ENCODE assay signal across 2 cellular contexts in the genomic region with DNA sequence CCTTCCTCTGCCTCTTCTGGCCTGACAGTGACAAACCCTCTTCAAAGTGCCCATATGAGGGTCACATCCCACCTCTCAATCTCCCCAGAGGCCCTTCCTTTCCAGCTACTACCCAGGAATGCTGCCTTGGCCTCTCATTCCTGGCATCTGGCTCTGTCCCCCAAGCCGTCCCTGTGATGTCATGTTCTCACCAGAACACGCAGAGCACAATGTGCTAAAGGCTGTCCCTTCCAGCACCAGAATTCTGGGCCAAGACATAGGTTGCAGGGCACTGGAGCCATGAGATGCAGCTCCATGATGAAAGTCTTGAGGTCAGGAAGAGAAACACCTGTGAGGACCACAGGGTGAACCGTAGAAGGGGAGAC.
TF ChIP-seq lines count a peak whose summit lies in the region.

No MANE protein-coding gene starts in this region.

TF ChIP-seq in liver, 16 proteins besides CTCF, POLR2A, EP300 and RAD21 (continued from another document):
- TF ChIP-seq HNF4A (conservative IDR thresholded peaks at IDR 0.05) (no peak), HNF4G (IDR thresholded peaks at IDR 0.05) (no peak), GABPA (IDR thresholded peaks at IDR 0.05 in 1 of 2, conservative IDR thresholded peaks at IDR 0.05 in 1 of 2) (no peak)

TF ChIP-seq in HepG2, 621 proteins besides CTCF, POLR2A, EP300 and RAD21 (continued from another document):
- TF ChIP-seq, protein P1, sequence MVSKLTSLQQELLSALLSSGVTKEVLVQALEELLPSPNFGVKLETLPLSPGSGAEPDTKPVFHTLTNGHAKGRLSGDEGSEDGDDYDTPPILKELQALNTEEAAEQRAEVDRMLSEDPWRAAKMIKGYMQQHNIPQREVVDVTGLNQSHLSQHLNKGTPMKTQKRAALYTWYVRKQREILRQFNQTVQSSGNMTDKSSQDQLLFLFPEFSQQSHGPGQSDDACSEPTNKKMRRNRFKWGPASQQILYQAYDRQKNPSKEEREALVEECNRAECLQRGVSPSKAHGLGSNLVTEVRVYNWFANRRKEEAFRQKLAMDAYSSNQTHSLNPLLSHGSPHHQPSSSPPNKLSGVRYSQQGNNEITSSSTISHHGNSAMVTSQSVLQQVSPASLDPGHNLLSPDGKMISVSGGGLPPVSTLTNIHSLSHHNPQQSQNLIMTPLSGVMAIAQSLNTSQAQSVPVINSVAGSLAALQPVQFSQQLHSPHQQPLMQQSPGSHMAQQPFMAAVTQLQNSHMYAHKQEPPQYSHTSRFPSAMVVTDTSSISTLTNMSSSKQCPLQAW (CRISPR knock-in tag; IDR thresholded peaks at IDR 0.05), result no peak
- TF ChIP-seq, protein P2, sequence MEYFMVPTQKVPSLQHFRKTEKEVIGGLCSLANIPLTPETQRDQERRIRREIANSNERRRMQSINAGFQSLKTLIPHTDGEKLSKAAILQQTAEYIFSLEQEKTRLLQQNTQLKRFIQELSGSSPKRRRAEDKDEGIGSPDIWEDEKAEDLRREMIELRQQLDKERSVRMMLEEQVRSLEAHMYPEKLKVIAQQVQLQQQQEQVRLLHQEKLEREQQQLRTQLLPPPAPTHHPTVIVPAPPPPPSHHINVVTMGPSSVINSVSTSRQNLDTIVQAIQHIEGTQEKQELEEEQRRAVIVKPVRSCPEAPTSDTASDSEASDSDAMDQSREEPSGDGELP (IDR thresholded peaks at IDR 0.05; ENCODE audit: borderline replicate concordance, low read depth), result no peak
- TF ChIP-seq ZNF274 (CRISPR knock-in tag; IDR thresholded peaks at IDR 0.05) (no peak), CREB1 (IDR thresholded peaks at IDR 0.05) (no peak), CREB1 (CRISPR knock-in tag; IDR thresholded peaks at IDR 0.05) (no peak), ZNF468 (CRISPR knock-in tag; IDR thresholded peaks at IDR 0.05) (no peak), SIX4 (CRISPR knock-in tag; IDR thresholded peaks at IDR 0.05) (no peak), NFYB (CRISPR knock-in tag; IDR thresholded peaks at IDR 0.05) (no peak), ZC3H13 (CRISPR knock-in tag; IDR thresholded peaks at IDR 0.05) (no peak), FOXK1 (CRISPR knock-in tag; IDR thresholded peaks at IDR 0.05; ENCODE audit: borderline replicate concordance, low read depth) (no peak), ZSCAN31 (CRISPR knock-in tag; IDR thresholded peaks at IDR 0.05; ENCODE audit: low read depth) (no peak)
- TF ChIP-seq, protein P3, sequence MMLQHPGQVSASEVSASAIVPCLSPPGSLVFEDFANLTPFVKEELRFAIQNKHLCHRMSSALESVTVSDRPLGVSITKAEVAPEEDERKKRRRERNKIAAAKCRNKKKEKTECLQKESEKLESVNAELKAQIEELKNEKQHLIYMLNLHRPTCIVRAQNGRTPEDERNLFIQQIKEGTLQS (CRISPR knock-in tag; IDR thresholded peaks at IDR 0.05), result no peak
- TF ChIP-seq, protein P4, sequence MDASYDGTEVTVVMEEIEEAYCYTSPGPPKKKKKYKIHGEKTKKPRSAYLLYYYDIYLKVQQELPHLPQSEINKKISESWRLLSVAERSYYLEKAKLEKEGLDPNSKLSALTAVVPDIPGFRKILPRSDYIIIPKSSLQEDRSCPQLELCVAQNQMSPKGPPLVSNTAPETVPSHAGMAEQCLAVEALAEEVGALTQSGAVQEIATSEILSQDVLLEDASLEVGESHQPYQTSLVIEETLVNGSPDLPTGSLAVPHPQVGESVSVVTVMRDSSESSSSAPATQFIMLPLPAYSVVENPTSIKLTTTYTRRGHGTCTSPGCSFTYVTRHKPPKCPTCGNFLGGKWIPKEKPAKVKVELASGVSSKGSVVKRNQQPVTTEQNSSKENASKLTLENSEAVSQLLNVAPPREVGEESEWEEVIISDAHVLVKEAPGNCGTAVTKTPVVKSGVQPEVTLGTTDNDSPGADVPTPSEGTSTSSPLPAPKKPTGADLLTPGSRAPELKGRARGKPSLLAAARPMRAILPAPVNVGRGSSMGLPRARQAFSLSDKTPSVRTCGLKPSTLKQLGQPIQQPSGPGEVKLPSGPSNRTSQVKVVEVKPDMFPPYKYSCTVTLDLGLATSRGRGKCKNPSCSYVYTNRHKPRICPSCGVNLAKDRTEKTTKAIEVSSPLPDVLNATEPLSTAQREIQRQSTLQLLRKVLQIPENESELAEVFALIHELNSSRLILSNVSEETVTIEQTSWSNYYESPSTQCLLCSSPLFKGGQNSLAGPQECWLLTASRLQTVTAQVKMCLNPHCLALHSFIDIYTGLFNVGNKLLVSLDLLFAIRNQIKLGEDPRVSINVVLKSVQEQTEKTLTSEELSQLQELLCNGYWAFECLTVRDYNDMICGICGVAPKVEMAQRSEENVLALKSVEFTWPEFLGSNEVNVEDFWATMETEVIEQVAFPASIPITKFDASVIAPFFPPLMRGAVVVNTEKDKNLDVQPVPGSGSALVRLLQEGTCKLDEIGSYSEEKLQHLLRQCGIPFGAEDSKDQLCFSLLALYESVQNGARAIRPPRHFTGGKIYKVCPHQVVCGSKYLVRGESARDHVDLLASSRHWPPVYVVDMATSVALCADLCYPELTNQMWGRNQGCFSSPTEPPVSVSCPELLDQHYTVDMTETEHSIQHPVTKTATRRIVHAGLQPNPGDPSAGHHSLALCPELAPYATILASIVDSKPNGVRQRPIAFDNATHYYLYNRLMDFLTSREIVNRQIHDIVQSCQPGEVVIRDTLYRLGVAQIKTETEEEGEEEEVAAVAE (CRISPR knock-in tag; IDR thresholded peaks at IDR 0.05; ENCODE audit: borderline replicate concordance), result no peak
- TF ChIP-seq, protein P5, sequence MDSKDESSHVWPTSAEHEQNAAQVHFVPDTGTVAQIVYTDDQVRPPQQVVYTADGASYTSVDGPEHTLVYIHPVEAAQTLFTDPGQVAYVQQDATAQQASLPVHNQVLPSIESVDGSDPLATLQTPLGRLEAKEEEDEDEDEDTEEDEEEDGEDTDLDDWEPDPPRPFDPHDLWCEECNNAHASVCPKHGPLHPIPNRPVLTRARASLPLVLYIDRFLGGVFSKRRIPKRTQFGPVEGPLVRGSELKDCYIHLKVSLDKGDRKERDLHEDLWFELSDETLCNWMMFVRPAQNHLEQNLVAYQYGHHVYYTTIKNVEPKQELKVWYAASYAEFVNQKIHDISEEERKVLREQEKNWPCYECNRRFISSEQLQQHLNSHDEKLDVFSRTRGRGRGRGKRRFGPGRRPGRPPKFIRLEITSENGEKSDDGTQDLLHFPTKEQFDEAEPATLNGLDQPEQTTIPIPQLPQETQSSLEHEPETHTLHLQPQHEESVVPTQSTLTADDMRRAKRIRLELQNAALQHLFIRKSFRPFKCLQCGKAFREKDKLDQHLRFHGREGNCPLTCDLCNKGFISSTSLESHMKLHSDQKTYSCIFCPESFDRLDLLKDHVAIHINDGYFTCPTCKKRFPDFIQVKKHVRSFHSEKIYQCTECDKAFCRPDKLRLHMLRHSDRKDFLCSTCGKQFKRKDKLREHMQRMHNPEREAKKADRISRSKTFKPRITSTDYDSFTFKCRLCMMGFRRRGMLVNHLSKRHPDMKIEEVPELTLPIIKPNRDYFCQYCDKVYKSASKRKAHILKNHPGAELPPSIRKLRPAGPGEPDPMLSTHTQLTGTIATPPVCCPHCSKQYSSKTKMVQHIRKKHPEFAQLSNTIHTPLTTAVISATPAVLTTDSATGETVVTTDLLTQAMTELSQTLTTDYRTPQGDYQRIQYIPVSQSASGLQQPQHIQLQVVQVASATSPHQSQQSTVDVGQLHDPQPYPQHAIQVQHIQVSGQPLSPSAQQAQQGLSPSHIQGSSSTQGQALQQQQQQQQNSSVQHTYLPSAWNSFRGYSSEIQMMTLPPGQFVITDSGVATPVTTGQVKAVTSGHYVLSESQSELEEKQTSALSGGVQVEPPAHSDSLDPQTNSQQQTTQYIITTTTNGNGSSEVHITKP (CRISPR knock-in tag; IDR thresholded peaks at IDR 0.05; ENCODE audit: low read depth), result no peak
- TF ChIP-seq, protein P6, sequence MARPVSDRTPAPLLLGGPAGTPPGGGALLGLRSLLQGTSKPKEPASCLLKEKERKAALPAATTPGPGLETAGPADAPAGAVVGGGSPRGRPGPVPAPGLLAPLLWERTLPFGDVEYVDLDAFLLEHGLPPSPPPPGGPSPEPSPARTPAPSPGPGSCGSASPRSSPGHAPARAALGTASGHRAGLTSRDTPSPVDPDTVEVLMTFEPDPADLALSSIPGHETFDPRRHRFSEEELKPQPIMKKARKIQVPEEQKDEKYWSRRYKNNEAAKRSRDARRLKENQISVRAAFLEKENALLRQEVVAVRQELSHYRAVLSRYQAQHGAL (CRISPR knock-in tag; IDR thresholded peaks at IDR 0.05; ENCODE audit: not compliant biosample characterization), result no peak
- TF ChIP-seq, protein P7, sequence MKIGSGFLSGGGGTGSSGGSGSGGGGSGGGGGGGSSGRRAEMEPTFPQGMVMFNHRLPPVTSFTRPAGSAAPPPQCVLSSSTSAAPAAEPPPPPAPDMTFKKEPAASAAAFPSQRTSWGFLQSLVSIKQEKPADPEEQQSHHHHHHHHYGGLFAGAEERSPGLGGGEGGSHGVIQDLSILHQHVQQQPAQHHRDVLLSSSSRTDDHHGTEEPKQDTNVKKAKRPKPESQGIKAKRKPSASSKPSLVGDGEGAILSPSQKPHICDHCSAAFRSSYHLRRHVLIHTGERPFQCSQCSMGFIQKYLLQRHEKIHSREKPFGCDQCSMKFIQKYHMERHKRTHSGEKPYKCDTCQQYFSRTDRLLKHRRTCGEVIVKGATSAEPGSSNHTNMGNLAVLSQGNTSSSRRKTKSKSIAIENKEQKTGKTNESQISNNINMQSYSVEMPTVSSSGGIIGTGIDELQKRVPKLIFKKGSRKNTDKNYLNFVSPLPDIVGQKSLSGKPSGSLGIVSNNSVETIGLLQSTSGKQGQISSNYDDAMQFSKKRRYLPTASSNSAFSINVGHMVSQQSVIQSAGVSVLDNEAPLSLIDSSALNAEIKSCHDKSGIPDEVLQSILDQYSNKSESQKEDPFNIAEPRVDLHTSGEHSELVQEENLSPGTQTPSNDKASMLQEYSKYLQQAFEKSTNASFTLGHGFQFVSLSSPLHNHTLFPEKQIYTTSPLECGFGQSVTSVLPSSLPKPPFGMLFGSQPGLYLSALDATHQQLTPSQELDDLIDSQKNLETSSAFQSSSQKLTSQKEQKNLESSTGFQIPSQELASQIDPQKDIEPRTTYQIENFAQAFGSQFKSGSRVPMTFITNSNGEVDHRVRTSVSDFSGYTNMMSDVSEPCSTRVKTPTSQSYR (CRISPR knock-in tag; IDR thresholded peaks at IDR 0.05; ENCODE audit: borderline replicate concordance), result no peak
